Comparison of ENCODE assay signal across 27 cellular contexts in genomic region chr9:123860603-123861002, GRCh38.
A peak's percentile ranks its signal among the peaks of the same experiment; 100 is the strongest.
DNase-seq lines count a peak whose midpoint lies in the region; ATAC-seq, FAIRE-seq and TF ChIP-seq lines count a peak whose summit lies in the region.
"Had no signal": no experiment of that assay in that cellular context is flagged by ENCODE, and none has a peak within 500 bp of the region (broad histone marks: within the 10 kb centered on the region; RNA-seq: fewer than 3 reads in every experiment).

No MANE protein-coding gene starts in this region.

- CTCF ChIA-PET in IMR-90 (lab: Yijun Ruan, JAX) (interaction anchor here (1.5 kb wide), 1 partner anchor 10 kb away, joined by 4 read pairs; no protein-coding TSS in a partner anchor), HepG2 (lab: Yijun Ruan, JAX; ENCODE audit: low intra/inter-chr PET ratio, low total read pairs) (no interaction called here)

- TF ChIP-seq POLR2A in IMR-90 (IDR thresholded peaks at IDR 0.05; ENCODE audit: low read depth, low read length) (no peak), HepG2 (IDR thresholded peaks at IDR 0.05; ENCODE audit: insufficient read depth in 1 of 2, low read depth in 2 of 2, low read length in 2 of 2) (no peak)

- intact Hi-C loops in IMR-90 (cut with micrococcal nuclease) (loop anchor here (2.0 kb wide), 1 partner anchor 22 kb away; no protein-coding TSS in a partner anchor), HepG2 (cut with micrococcal nuclease; ENCODE audit: unreplicated experiment) (loop anchor here (2.0 kb wide), 1 partner anchor 68 kb away; no protein-coding TSS in a partner anchor)

- dilution Hi-C loops in IMR-90 (cut with HindIII; ENCODE audit: low sequenced_read_pairs, unreplicated experiment) = no loop called here

- no peak overlapping the region for H3K18ac ChIP-seq in IMR-90 (ENCODE audit: low read depth, low read length)

- H4K5ac ChIP-seq in IMR-90 (ENCODE audit: low read depth, low read length) = no peak overlapping the region

- H3K14ac ChIP-seq in IMR-90 (replicated peaks; ENCODE audit: low read depth, low read length) = no peak overlapping the region

- no peak overlapping the region for H3K4me3 ChIP-seq in IMR-90 (ENCODE audit: insufficient read depth, low read depth, low read length)
- H3K4me3 ChIP-seq in HepG2 (replicated peaks in 1 of 3; ENCODE audit: insufficient read depth in 1 of 3, low read depth in 2 of 3, low read length in 3 of 3) = no peak overlapping the region
- H3K4me3 ChIP-seq: coronary artery, left ventricle myocardium inferior, Peyer's patch, psoas muscle, SJSA1, smooth muscle cell, thyroid gland had no signal

- H3K9ac ChIP-seq in IMR-90 (ENCODE audit: low read depth, low read length) (no peak overlapping the region), HepG2 (ENCODE audit: insufficient read depth, low read depth, low read length) (no peak overlapping the region)

- DNase-seq in IMR-90 (no peak), astrocyte of the hippocampus (ENCODE audit: low read depth, low spot score) (peak; percentile 17), HepG2 (ENCODE audit: low spot score) (no peak), substantia nigra (lab: John Stamatoyannopoulos, UW) (no peak), left lobe of liver (ENCODE audit: low spot score) (no peak), NCI-H128 (lab: John Stamatoyannopoulos, UW; ENCODE audit: unreplicated experiment) (no peak), A172 (ENCODE audit: low spot score) (no peak)
- DNase-seq: activated CD4-positive, alpha-beta T cell treated with anti-CD3 and anti-CD28 coated beads, Interleukin-2, amount 10 ng/mL, durations not matched to agents 7 days and 5 days; activated CD8-positive, alpha-beta memory T cell treated with anti-CD3 and anti-CD28 coated beads, Interleukin-2, amount 10 ng/mL, durations not matched to agents 7 days and 5 days; brain microvascular endothelial cell; CD4-positive, alpha-beta T cell; H7; head of caudate nucleus; Karpas-422; left ventricle myocardium inferior; NCI-H187; NCI-H345; Peyer's patch; psoas muscle; stimulated activated CD4-positive, alpha-beta T cell treated with anti-CD3 and anti-CD28 coated beads, Interleukin-2, amount 100 ng/mL, for 48 hours; stimulated activated naive B cell treated with anti-CD40 and anti-IgM and Interleukin-4, amounts not matched to agents 10 μg/mL and 1 μg/mL and 100 μg/mL, for 72 hours; thyroid gland; WERI-Rb-1 had no signal

- no peaks in the 10 kb centered on the region for H3K36me3 ChIP-seq in IMR-90 (ENCODE audit: control insufficient read depth, insufficient read depth, low read length)
- no peaks in the 10 kb centered on the region; a peak in 2 of 5 replicates for H3K36me3 ChIP-seq in HepG2 (replicated peaks in 1 of 2; ENCODE audit: control insufficient read depth in 1 of 2, insufficient read depth in 2 of 2, low read length in 2 of 2)
- H3K36me3 ChIP-seq: brain microvascular endothelial cell, left ventricle myocardium inferior, Peyer's patch, SJSA1, thyroid gland, WERI-Rb-1 had no signal

- H3K27ac ChIP-seq in IMR-90 (ENCODE audit: insufficient read depth, low read length) = no peak overlapping the region
- H3K27ac ChIP-seq in HepG2 (ENCODE audit: extremely low read length, insufficient read depth, low read length) = no peak overlapping the region
- H3K27ac ChIP-seq in substantia nigra (ENCODE audit: low read depth, low read length, poor library complexity, severe bottlenecking) = peak overlapping the region; percentile 19
- H3K27ac ChIP-seq: brain microvascular endothelial cell, coronary artery, left ventricle myocardium inferior, Peyer's patch, psoas muscle, SJSA1, thyroid gland, WERI-Rb-1 had no signal

- no peak overlapping the region for H2BK15ac ChIP-seq in IMR-90 (ENCODE audit: low read depth, low read length)

- no peaks in the 10 kb centered on the region for H3K9me3 ChIP-seq in IMR-90 (ENCODE audit: control insufficient read depth, insufficient read depth, low read length)
- H3K9me3 ChIP-seq in HepG2 (ENCODE audit: low read length) = no peaks in the 10 kb centered on the region
- H3K9me3 ChIP-seq: left ventricle myocardium inferior, Peyer's patch, psoas muscle, SJSA1, thyroid gland had no signal

- in situ Hi-C loops in IMR-90 (cut with MboI; ENCODE audit: low sequenced_read_pairs) = no loop called here
- in situ Hi-C loops in HepG2 (cut with HindIII; ENCODE audit: extremely low pct_ligation_motif_present, low pct_unique_long_range_greater_than_20kb) = no loop called here

- no peak overlapping the region for H2AFZ ChIP-seq in IMR-90 (replicated peaks; ENCODE audit: low read length, poor library complexity)
- H2AFZ ChIP-seq in HepG2 (ENCODE audit: low read length) = no peak overlapping the region

- H3K79me1 ChIP-seq in IMR-90 (ENCODE audit: low read depth in 1 of 2, low read length in 2 of 2) = peaks cover 12 to 13% of the 10 kb centered on the region in 2 experiments; a peak in 3 of 4 replicates

- H3K4ac ChIP-seq in IMR-90 (ENCODE audit: low read depth, low read length) = no peak overlapping the region

- WGBS in IMR-90 (ENCODE audit: extremely low coverage in 2 of 2, insufficient read length in 1 of 2), 2 experiments = no CpG with 5 or more reads among the region's 4 CpGs
- over 99% methylated on average over 4 of the region's 4 CpGs for WGBS in HepG2 (ENCODE audit: low lambda C conversion rate)

- TF ChIP-seq CTCF in IMR-90 (conservative IDR thresholded peaks at IDR 0.05; ENCODE audit: low read depth, low read length) (no peak), HepG2 (CRISPR knock-in tag; IDR thresholded peaks at IDR 0.05) (no peak)

- H4K8ac ChIP-seq in IMR-90 (ENCODE audit: low read depth in 2 of 2, low read length in 2 of 2) = no peak overlapping the region

- no peak overlapping the region for H3K4me2 ChIP-seq in IMR-90 (ENCODE audit: low read depth, low read length)
- H3K4me2 ChIP-seq in HepG2 (ENCODE audit: low read depth, low read length) = no peak overlapping the region
- H3K4me2 ChIP-seq: smooth muscle cell had no signal

- H2BK20ac ChIP-seq in IMR-90 (ENCODE audit: low read depth, low read length) = no peak overlapping the region

- no peaks in the 10 kb centered on the region for H3K4me1 ChIP-seq in IMR-90 (ENCODE audit: control insufficient read depth, insufficient read depth, low read length)
- peaks cover 55% of the 10 kb centered on the region for H3K4me1 ChIP-seq in HepG2 (ENCODE audit: insufficient read depth, low read length)
- H3K4me1 ChIP-seq: Peyer's patch, SJSA1, thyroid gland had no signal

- H2AK5ac ChIP-seq in IMR-90 (ENCODE audit: low read depth, low read length) = no peak overlapping the region

- H4K91ac ChIP-seq in IMR-90 (ENCODE audit: insufficient read depth, low read depth, low read length) = no peak overlapping the region

- H3K56ac ChIP-seq in IMR-90 (ENCODE audit: extremely low read depth, insufficient read depth, low read length) = no peak overlapping the region

- H3K9me1 ChIP-seq in IMR-90 (ENCODE audit: insufficient read depth, low read length) = 0 out of 2 replicates have a peak, but pooled peaks cover 2% of the 10 kb centered on the region

- POLR2A ChIA-PET in IMR-90 (lab: Charles Lee; ENCODE audit: unreplicated experiment) = no interaction called here
- POLR2A ChIA-PET in HepG2 (lab: Yijun Ruan, JAX) = no interaction called here

- no peak for FAIRE-seq in HepG2 (lab: Jason Lieb, UNC)

- H3K23ac ChIP-seq in IMR-90 (ENCODE audit: low read depth, low read length) = no peak overlapping the region

- H3K79me2 ChIP-seq in HepG2 (ENCODE audit: insufficient read depth, low read length) = peaks cover 30% of the 10 kb centered on the region

- no peak for ATAC-seq in IMR-90 (ENCODE audit: low read depth)
- ATAC-seq in HepG2 = no peak
- ATAC-seq in HG03432 (IDR thresholded peaks at IDR 0.05; ENCODE audit: unreplicated experiment) = no peak
- ATAC-seq in left lobe of liver = no peak
- ATAC-seq: activated CD8-positive, alpha-beta memory T cell treated with anti-CD3 and anti-CD28 coated beads, Interleukin-2, amount 10 ng/mL, durations not matched to agents 7 days and 5 days; psoas muscle; stimulated activated naive B cell treated with anti-CD40 and anti-IgM and Interleukin-4, amounts not matched to agents 10 μg/mL and 1 μg/mL and 100 μg/mL, for 72 hours had no signal

- H2BK5ac ChIP-seq in IMR-90 (ENCODE audit: low read depth, low read length, poor library complexity, severe bottlenecking) = no peak overlapping the region

- BruUV-seq in IMR-90 (replicated peaks; lab: Mats Ljungman, UMichigan) = no TSS peak
- BruUV-seq in HepG2 (replicated peaks; lab: Mats Ljungman, UMichigan) = no TSS peak

- TF ChIP-seq EP300 in HepG2 (IDR thresholded peaks at IDR 0.05; ENCODE audit: low read depth in 2 of 2, low read length in 2 of 2) (no peak), HepG2 (CRISPR knock-in tag; IDR thresholded peaks at IDR 0.05; ENCODE audit: borderline replicate concordance) (no peak)

- TF ChIP-seq RAD21 in IMR-90 (IDR thresholded peaks at IDR 0.05; ENCODE audit: low read length) (no peak), HepG2 (CRISPR knock-in tag; IDR thresholded peaks at IDR 0.05) (no peak)

- H2BK120ac ChIP-seq in IMR-90 (ENCODE audit: low read depth, low read length) = no peak overlapping the region

- H3K27me3 ChIP-seq in IMR-90 (ENCODE audit: control insufficient read depth, insufficient read depth, low read length) (no peaks in the 10 kb centered on the region), HepG2 (ENCODE audit: control insufficient read depth in 1 of 2, insufficient read depth in 2 of 2, low read length in 2 of 2) (no peaks in the 10 kb centered on the region)
- H3K27me3 ChIP-seq: brain microvascular endothelial cell, Peyer's patch, SJSA1, thyroid gland had no signal

- no peak overlapping the region for H2AK9ac ChIP-seq in IMR-90 (replicated peaks; ENCODE audit: low read depth, low read length, poor library complexity)

- peaks cover 3% of the 10 kb centered on the region; the same call in 1 of the 2 replicates for H4K20me1 ChIP-seq in IMR-90 (ENCODE audit: insufficient read depth, low read length)
- peaks cover 34% of the 10 kb centered on the region for H4K20me1 ChIP-seq in HepG2 (ENCODE audit: insufficient read depth, low read length)

TF ChIP-seq in IMR-90, 13 proteins besides CTCF, POLR2A, EP300 and RAD21:
- no peak for TF ChIP-seq RCOR1 (IDR thresholded peaks at IDR 0.05; ENCODE audit: insufficient replicate concordance, low read length)
- 0 out of 2 replicates have a peak, but pooled peaks have one; percentile 20 for TF ChIP-seq CEBPB (IDR thresholded peaks at IDR 0.05; ENCODE audit: low read depth, low read length)

TF ChIP-seq in HepG2, 621 proteins besides CTCF, POLR2A, EP300 and RAD21:
- TF ChIP-seq HOXA9 (CRISPR knock-in tag; IDR thresholded peaks at IDR 0.05; ENCODE audit: borderline replicate concordance) = no peak
- TF ChIP-seq HOXA7 (CRISPR knock-in tag; IDR thresholded peaks at IDR 0.05) = no peak
- TF ChIP-seq CEBPB (IDR thresholded peaks at IDR 0.05; ENCODE audit: borderline replicate concordance, low read depth, low read length) = 0 out of 2 replicates have a peak, but pooled peaks have one; percentile 18
- TF ChIP-seq PAF1 (CRISPR knock-in tag; IDR thresholded peaks at IDR 0.05) = no peak
